In the genomic region with DNA sequence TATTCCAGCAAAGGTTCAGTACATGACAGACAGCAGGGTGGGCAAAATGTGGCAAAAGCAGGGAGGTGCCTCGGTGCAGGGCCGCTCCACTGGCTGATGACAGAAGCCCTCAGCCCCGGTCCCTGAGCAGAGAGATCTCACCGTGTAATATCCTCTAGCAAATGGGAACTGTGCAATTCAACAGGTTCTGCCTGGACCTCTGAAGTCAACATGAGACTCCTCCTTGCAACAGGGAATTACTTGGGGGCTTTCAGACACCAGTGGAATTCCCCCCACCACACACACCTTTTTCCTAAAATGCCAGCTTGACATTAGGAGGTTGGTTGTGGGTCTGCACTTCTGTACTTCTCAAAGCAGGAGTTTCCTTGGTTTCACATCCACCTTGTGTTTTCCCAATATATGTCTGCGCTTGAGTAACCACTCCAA, we compare ENCODE assay signal across 20 cellular contexts. TPM values are rescaled to one million over a fixed set of nuclear protein-coding genes. Genes with fewer than 3 reads are reported as not detected.
DNase-seq lines count a peak whose midpoint lies in the region; ATAC-seq, FAIRE-seq and TF ChIP-seq lines count a peak whose summit lies in the region.
"Had no signal": no experiment of that assay in that cellular context is flagged by ENCODE, and none has a peak within 500 bp of the region (broad histone marks: within the 10 kb centered on the region; RNA-seq: fewer than 3 reads in every experiment).

No MANE protein-coding gene starts in this region.

- CTCF ChIA-PET in activated CD8-positive, alpha-beta T cell treated with anti-CD3 and anti-CD28 coated beads, Interleukin-2, amount 10 ng/mL, durations not matched to agents 7 days and 5 days (lab: Charles Lee): interaction anchor here (1.4 kb wide), 1 partner anchor 9 kb away, joined by 3 read pairs; no protein-coding TSS in a partner anchor

- WGBS in prostate gland: 79% methylated on average over 5 of the region's 5 CpGs

- POLR2A ChIA-PET in activated CD8-positive, alpha-beta T cell treated with anti-CD3 and anti-CD28 coated beads, Interleukin-2, amount 10 ng/mL, durations not matched to agents 7 days and 5 days (lab: Charles Lee): interaction anchor here (0.6 kb wide), 1 partner anchor 1794 kb away, joined by 3 read pairs; a partner anchor contains a TSS

- H3K27ac ChIP-seq in OCI-LY1 (ENCODE audit: low read depth, low read length, poor library complexity, severe bottlenecking): peak overlapping the region; percentile 92
- peak overlapping the region in 1 of 2 donors; percentile 82 for H3K27ac ChIP-seq in prostate gland

- H2AFZ ChIP-seq in OCI-LY1 (ENCODE audit: low read length): no peak overlapping the region

- peak overlapping the region; percentile 28 for H3K27ac Mint-ChIP-seq in stimulated activated memory B cell treated with anti-CD40 and anti-IgM and Interleukin-4, amounts not matched to agents 10 μg/mL and 1 μg/mL and 100 μg/mL, for 72 hours
- H3K27ac Mint-ChIP-seq in activated CD8-positive, alpha-beta T cell treated with anti-CD3 and anti-CD28 coated beads, Interleukin-2, amount 10 ng/mL, durations not matched to agents 7 days and 5 days: no peak overlapping the region
- H3K27ac Mint-ChIP-seq: activated CD4-positive, alpha-beta T cell treated with anti-CD3 and anti-CD28 coated beads, Interleukin-2, amount 10 ng/mL, durations not matched to agents 7 days and 5 days had no signal

- no peaks in the 10 kb centered on the region for H3K9me3 Mint-ChIP-seq in stimulated activated memory B cell treated with anti-CD40 and anti-IgM and Interleukin-4, amounts not matched to agents 10 μg/mL and 1 μg/mL and 100 μg/mL, for 72 hours
- no peaks in the 10 kb centered on the region for H3K9me3 Mint-ChIP-seq in activated CD8-positive, alpha-beta T cell treated with anti-CD3 and anti-CD28 coated beads, Interleukin-2, amount 10 ng/mL, durations not matched to agents 7 days and 5 days (ENCODE audit: insufficient read depth)
- H3K9me3 Mint-ChIP-seq: activated CD4-positive, alpha-beta T cell treated with anti-CD3 and anti-CD28 coated beads, Interleukin-2, amount 10 ng/mL, durations not matched to agents 7 days and 5 days had no signal

- H3K27me3 Mint-ChIP-seq in stimulated activated memory B cell treated with anti-CD40 and anti-IgM and Interleukin-4, amounts not matched to agents 10 μg/mL and 1 μg/mL and 100 μg/mL, for 72 hours: peaks cover 32% of the 10 kb centered on the region
- H3K27me3 Mint-ChIP-seq in activated CD8-positive, alpha-beta T cell treated with anti-CD3 and anti-CD28 coated beads, Interleukin-2, amount 10 ng/mL, durations not matched to agents 7 days and 5 days (ENCODE audit: low read depth): peaks cover 19% of the 10 kb centered on the region
- H3K27me3 Mint-ChIP-seq: activated CD4-positive, alpha-beta T cell treated with anti-CD3 and anti-CD28 coated beads, Interleukin-2, amount 10 ng/mL, durations not matched to agents 7 days and 5 days had no signal

- H3K36me3 Mint-ChIP-seq in stimulated activated memory B cell treated with anti-CD40 and anti-IgM and Interleukin-4, amounts not matched to agents 10 μg/mL and 1 μg/mL and 100 μg/mL, for 72 hours: peaks cover 4% of the 10 kb centered on the region
- H3K36me3 Mint-ChIP-seq in activated CD8-positive, alpha-beta T cell treated with anti-CD3 and anti-CD28 coated beads, Interleukin-2, amount 10 ng/mL, durations not matched to agents 7 days and 5 days (ENCODE audit: low read depth): no peaks in the 10 kb centered on the region

- peak overlapping the region; percentile 11 for H3K4me3 Mint-ChIP-seq in stimulated activated memory B cell treated with anti-CD40 and anti-IgM and Interleukin-4, amounts not matched to agents 10 μg/mL and 1 μg/mL and 100 μg/mL, for 72 hours
- no peak overlapping the region for H3K4me3 Mint-ChIP-seq in activated CD8-positive, alpha-beta T cell treated with anti-CD3 and anti-CD28 coated beads, Interleukin-2, amount 10 ng/mL, durations not matched to agents 7 days and 5 days
- H3K4me3 Mint-ChIP-seq: activated CD4-positive, alpha-beta T cell treated with anti-CD3 and anti-CD28 coated beads, Interleukin-2, amount 10 ng/mL, durations not matched to agents 7 days and 5 days had no signal

- H3K9ac ChIP-seq in OCI-LY1 (ENCODE audit: low read length) (peak overlapping the region; percentile 11; the same call in 1 of the 2 replicates), adipocyte (ENCODE audit: low read length) (peak overlapping the region; percentile 62)

- H3K4me3 ChIP-seq in OCI-LY1 (ENCODE audit: low read depth, low read length, poor library complexity, severe bottlenecking): no peak overlapping the region
- H3K4me3 ChIP-seq in adipocyte (ENCODE audit: low read length): no peak overlapping the region
- H3K4me3 ChIP-seq in prostate gland: no peak overlapping the region
- H3K4me3 ChIP-seq: gastrocnemius medialis, right atrium auricular region had no signal

- H3K27me3 ChIP-seq in OCI-LY1 (ENCODE audit: insufficient read depth, low read length) (no peaks in the 10 kb centered on the region), adipocyte (replicated peaks; ENCODE audit: control insufficient read depth, insufficient read depth, low read length) (no peaks in the 10 kb centered on the region), prostate gland (replicated peaks; ENCODE audit: insufficient read depth) (no peaks in the 10 kb centered on the region)
- H3K27me3 ChIP-seq: gastrocnemius medialis, right atrium auricular region had no signal

- peaks cover 69% of the 10 kb centered on the region for H3K4me1 Mint-ChIP-seq in stimulated activated memory B cell treated with anti-CD40 and anti-IgM and Interleukin-4, amounts not matched to agents 10 μg/mL and 1 μg/mL and 100 μg/mL, for 72 hours
- peaks cover 41% of the 10 kb centered on the region for H3K4me1 Mint-ChIP-seq in activated CD8-positive, alpha-beta T cell treated with anti-CD3 and anti-CD28 coated beads, Interleukin-2, amount 10 ng/mL, durations not matched to agents 7 days and 5 days (ENCODE audit: low read depth)

- ATAC-seq in stimulated activated memory B cell treated with anti-CD40 and anti-IgM and Interleukin-4, amounts not matched to agents 10 μg/mL and 1 μg/mL and 100 μg/mL, for 72 hours: peak; percentile 64
- ATAC-seq in GM21367 (IDR thresholded peaks at IDR 0.05; ENCODE audit: unreplicated experiment): no peak
- no peak for ATAC-seq in activated CD8-positive, alpha-beta T cell treated with anti-CD3 and anti-CD28 coated beads, Interleukin-2, amount 10 ng/mL, durations not matched to agents 7 days and 5 days
- ATAC-seq: gastrocnemius medialis had no signal

- H3K9me3 ChIP-seq in OCI-LY1 (ENCODE audit: low read length) (no peaks in the 10 kb centered on the region), adipocyte (ENCODE audit: control insufficient read depth, low read length) (no peaks in the 10 kb centered on the region), prostate gland (no peaks in the 10 kb centered on the region)
- H3K9me3 ChIP-seq: gastrocnemius medialis, right atrium auricular region had no signal

- intact Hi-C loops in prostate gland (cut with DNase I): no loop called here

- FAIRE-seq in GM12891 (lab: Jason Lieb, UNC): no peak

- peaks cover 20% of the 10 kb centered on the region for H3K36me3 ChIP-seq in OCI-LY1 (ENCODE audit: insufficient read depth, low read length)
- no peaks in the 10 kb centered on the region for H3K36me3 ChIP-seq in adipocyte (ENCODE audit: control insufficient read depth, insufficient read depth, low read length, severe bottlenecking)
- H3K36me3 ChIP-seq in prostate gland: no peaks in the 10 kb centered on the region
- H3K36me3 ChIP-seq: gastrocnemius medialis, right atrium auricular region had no signal

- H3K9me2 ChIP-seq in OCI-LY1 (ENCODE audit: low read depth, low read length): no peaks in the 10 kb centered on the region

- peaks cover 3% of the 10 kb centered on the region; the same call in 1 of the 2 replicates for H3F3A ChIP-seq in OCI-LY1 (ENCODE audit: insufficient read depth, low read length)

- no peak for TF ChIP-seq POLR2A in GM12891 (IDR thresholded peaks at IDR 0.05; ENCODE audit: low read depth, low read length)
- TF ChIP-seq POLR2A in prostate gland (IDR thresholded peaks at IDR 0.05): no peak

- H3K4me2 ChIP-seq in OCI-LY1 (ENCODE audit: low read length): peak overlapping the region; percentile 49; the same call in 1 of the 2 replicates

- H3K4me1 ChIP-seq in OCI-LY1 (ENCODE audit: insufficient read depth, low read length, severe bottlenecking) (peaks cover 91% of the 10 kb centered on the region), adipocyte (ENCODE audit: control insufficient read depth, insufficient read depth, low read length) (peaks cover 56% of the 10 kb centered on the region), prostate gland (replicated peaks) (peaks cover 24% of the 10 kb centered on the region)

- no peaks in the 10 kb centered on the region for H4K20me1 ChIP-seq in OCI-LY1 (ENCODE audit: insufficient read depth, low read length)

- no peak for DNase-seq in GM12891 (ENCODE audit: insufficient read length, low spot score)
- DNase-seq in adipocyte (ENCODE audit: low read depth): no peak
- no peak for DNase-seq in prostate gland (ENCODE audit: low spot score)
- DNase-seq in stimulated activated CD4-positive, alpha-beta T cell treated with anti-CD3 and anti-CD28 coated beads, Interleukin-4, amount 100 ng/mL, for 4 hours: no peak
- DNase-seq in activated CD8-positive, alpha-beta T cell treated with anti-CD3 and anti-CD28 coated beads, Interleukin-2, amount 10 ng/mL, durations not matched to agents 7 days and 5 days: no peak
- DNase-seq: activated CD4-positive, alpha-beta T cell treated with anti-CD3 and anti-CD28 coated beads, Interleukin-2, amount 10 ng/mL, durations not matched to agents 7 days and 5 days; activated CD8-positive, alpha-beta memory T cell treated with anti-CD3 and anti-CD28 coated beads, Interleukin-2, amount 50 U/mL, for 4 hours; activated effector memory CD4-positive, alpha-beta T cell treated with anti-CD3 and anti-CD28 coated beads, Interleukin-2, amount 50 U/mL, for 16 hours; AML-193; central memory CD4-positive, alpha-beta T cell; erythroblast; gastrocnemius medialis; GDM1; NCI-H1048; NCI-H2029; NCI-H345 had no signal

- peaks cover 4% of the 10 kb centered on the region; the same call in 1 of the 2 replicates for H3K79me2 ChIP-seq in OCI-LY1 (ENCODE audit: insufficient read depth, low read length)

- TF ChIP-seq CTCF in OCI-LY1 (IDR thresholded peaks at IDR 0.05; ENCODE audit: low read length): no peak
- TF ChIP-seq CTCF in prostate gland (IDR thresholded peaks at IDR 0.05): no peak

TF ChIP-seq in GM12891, 5 proteins besides CTCF, POLR2A, EP300 and RAD21:
- TF ChIP-seq TAF1 (IDR thresholded peaks at IDR 0.05; ENCODE audit: low read depth, low read length): no peak
- TF ChIP-seq SPI1 (IDR thresholded peaks at IDR 0.05; ENCODE audit: low read depth, low read length): 0 out of 2 replicates have a peak, but pooled peaks have one; percentile 36

RNA-seq across cellular contexts. Expression of a gene that starts 50.8 kb away (rescaled TPM):
- polyA plus RNA-seq in GM12891 (2012; ENCODE audit: low read depth, missing spikeins): 5.3 TPM
- 10 to 100 TPM; 23.7 to 27.1 TPM for total RNA-seq in prostate gland
- 10 to 100 TPM in 1 of 2 experiments, 1 to 10 TPM in 1; 9.5 to 12.7 TPM for total RNA-seq in activated CD8-positive, alpha-beta T cell treated with anti-CD3 and anti-CD28 coated beads, Interleukin-2, amount 10 ng/mL, durations not matched to agents 7 days and 5 days
